ENCODE assay signal across 1 cellular context in genomic region chr14:22524784-22525161, GRCh38.
TF ChIP-seq lines count a peak whose summit lies in the region.

No MANE protein-coding gene starts in this region.

TF ChIP-seq in IMR-90, 13 proteins besides CTCF, POLR2A, EP300 and RAD21 (continued from another document):
- TF ChIP-seq BHLHE40 (IDR thresholded peaks at IDR 0.05; ENCODE audit: low read depth, low read length): no peak
- TF ChIP-seq MXI1 (IDR thresholded peaks at IDR 0.05; ENCODE audit: borderline replicate concordance, low read depth, low read length): no peak
- no peak for TF ChIP-seq NFE2L2 (IDR thresholded peaks at IDR 0.05; ENCODE audit: low read depth, low read length)
- no peak for TF ChIP-seq SMC3 (IDR thresholded peaks at IDR 0.05; ENCODE audit: low read depth, low read length)
- TF ChIP-seq RCOR1 (IDR thresholded peaks at IDR 0.05; ENCODE audit: insufficient replicate concordance, low read length): no peak
- no peak for TF ChIP-seq CHD1 (IDR thresholded peaks at IDR 0.05; ENCODE audit: low read depth, low read length)
TF ChIP-seq in IMR-90: peak in this region for 0.
